In the genomic region with DNA sequence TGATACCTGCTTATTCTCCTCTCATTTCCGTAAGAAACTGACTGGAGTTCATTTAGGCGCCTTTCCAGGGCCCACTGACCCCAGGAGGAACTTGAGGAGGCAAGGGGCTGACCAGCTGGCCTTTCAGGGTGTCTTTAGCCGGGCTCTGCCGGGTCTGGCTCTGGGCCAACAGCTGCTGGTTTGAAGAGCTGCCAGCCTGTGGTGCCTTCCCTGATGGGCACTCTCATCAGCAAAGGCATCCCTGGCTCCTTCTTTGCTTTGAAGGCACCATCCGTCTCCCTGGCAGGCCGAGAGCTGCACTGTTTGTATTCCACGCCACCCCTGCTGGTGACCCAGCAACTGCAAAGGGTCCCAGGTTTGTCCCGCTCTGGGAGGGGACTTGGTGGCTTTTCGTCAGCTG, we compare ENCODE assay signal across 12 cellular contexts. TPM values are rescaled to one million over a fixed set of nuclear protein-coding genes. Genes with fewer than 3 reads are reported as not detected.
DNase-seq lines count a peak whose midpoint lies in the region; ATAC-seq and TF ChIP-seq lines count a peak whose summit lies in the region.
"Had no signal": no experiment of that assay in that cellular context is flagged by ENCODE, and none has a peak within 500 bp of the region (broad histone marks: within the 10 kb centered on the region; RNA-seq: fewer than 3 reads in every experiment).

No MANE protein-coding gene starts in this region.

- no peaks in the 10 kb centered on the region for H3K4me1 ChIP-seq in GM23248 (ENCODE audit: insufficient read depth)
- no peaks in the 10 kb centered on the region for H3K4me1 ChIP-seq in foreskin keratinocyte

- peaks cover 36% of the 10 kb centered on the region for H3K27me3 ChIP-seq in GM23248 (replicated peaks; ENCODE audit: insufficient read depth)
- peaks cover 19% of the 10 kb centered on the region for H3K27me3 ChIP-seq in foreskin keratinocyte

- H3K9me2 ChIP-seq in GM23248 (ENCODE audit: insufficient read depth) = no peaks in the 10 kb centered on the region

- intact Hi-C loops in sciatic nerve (cut with DNase I) = no loop called here

- TF ChIP-seq CTCF in epithelial cell of proximal tubule (conservative IDR thresholded peaks at IDR 0.05; ENCODE audit: low read depth, low read length) (peak; percentile 38), foreskin keratinocyte (conservative IDR thresholded peaks at IDR 0.05) (no peak)

- no peak overlapping the region for H2AFZ ChIP-seq in GM23248

- H3F3A ChIP-seq in GM23248 (ENCODE audit: insufficient read depth) = no peaks in the 10 kb centered on the region

- no peak overlapping the region for H3K27ac ChIP-seq in GM23248
- H3K27ac ChIP-seq in foreskin keratinocyte = no peak overlapping the region
- H3K27ac ChIP-seq: KMS-11 had no signal

- in situ Hi-C loops in GM23248 (cut with MboI) = no loop called here

- H3K79me2 ChIP-seq in GM23248 (ENCODE audit: insufficient read depth) = no peaks in the 10 kb centered on the region

- H3K4me3 ChIP-seq in epithelial cell of proximal tubule (ENCODE audit: low read depth, low read length) = no peak overlapping the region
- H3K4me3 ChIP-seq in GM23248 = no peak overlapping the region

- no peaks in the 10 kb centered on the region for H3K36me3 ChIP-seq in GM23248 (ENCODE audit: low read depth)

- H3K9ac ChIP-seq in GM23248 = no peak overlapping the region
- H3K9ac ChIP-seq: KMS-11 had no signal

- peak; percentile 23 to 65 for DNase-seq in NCI-H2081 (lab: John Stamatoyannopoulos, UW)
- no peak for DNase-seq in NCI-H2081 treated with DMSO at 0.1 percent for 48 hours (lab: John Stamatoyannopoulos, UW)
- peak; percentile 42 for DNase-seq in NCI-H2029 treated with DMSO at 0.1 percent for 48 hours (lab: John Stamatoyannopoulos, UW)
- no peak for DNase-seq in epithelial cell of proximal tubule (ENCODE audit: low read depth)
- peak; percentile 70 for DNase-seq in sciatic nerve (ENCODE audit: low spot score)
- DNase-seq in GM23248 = no peak
- DNase-seq in foreskin keratinocyte = no peak
- DNase-seq: activated CD8-positive, alpha-beta memory T cell treated with anti-CD3 and anti-CD28 coated beads, Interleukin-2, amount 50 U/mL, for 4 hours; effector memory CD4-positive, alpha-beta T cell had no signal

- no peak overlapping the region for H3K4me2 ChIP-seq in GM23248 (ENCODE audit: unreplicated experiment)
- H3K4me2 ChIP-seq: KMS-11 had no signal

- 34 to 35% methylated on average over 9 of the region's 9 CpGs for WGBS in GM23248 (ENCODE audit: low coverage in 1 of 2, low lambda C conversion rate in 2 of 2, missing lambda C conversion rate in 2 of 2), 2 experiments

- no peaks in the 10 kb centered on the region for H4K20me1 ChIP-seq in GM23248 (ENCODE audit: insufficient read depth)

- no peaks in the 10 kb centered on the region for H3K9me3 ChIP-seq in GM23248 (ENCODE audit: low read depth)

- ATAC-seq in sciatic nerve = peak; percentile 38
- ATAC-seq in HG02798 (IDR thresholded peaks at IDR 0.05; ENCODE audit: poor library complexity, unreplicated experiment) = no peak
- ATAC-seq in foreskin keratinocyte = no peak

RNA-seq across cellular contexts. Expression of a gene that starts 42.0 kb away (rescaled TPM):
- total RNA-seq in epithelial cell of proximal tubule (0.22 and 1.3 TPM in 2 replicates), sciatic nerve (6.8 TPM), foreskin keratinocyte (not detected in 2 replicates)
- total RNA-seq in GM23248 (2014; rRNA removed; shearing (Covaris generic)) = not detected in 2 replicates
- polyA plus RNA-seq in GM23248 (2016; fragmentation: Nextera tagmentation; extraction: Ambion mirVana) (0.03 TPM in 1 of 2 replicates, not detected in the other), foreskin keratinocyte (0.01 TPM in 1 of 2 replicates, not detected in the other)
- total RNA-seq: A673 had no signal

Comparison
In these comparisons a context has a peak if more than half of its experiments do, and no peak if none do; other contexts are left out.
1. DNase-seq: peak in NCI-H2081 (2 of 2), NCI-H2029 treated with DMSO at 0.1 percent for 48 hours (single experiment) and sciatic nerve (single experiment); none in NCI-H2081 treated with DMSO at 0.1 percent for 48 hours (single experiment), epithelial cell of proximal tubule (single experiment), GM23248 (single experiment) and foreskin keratinocyte (0 of 2).